In the genomic region with DNA sequence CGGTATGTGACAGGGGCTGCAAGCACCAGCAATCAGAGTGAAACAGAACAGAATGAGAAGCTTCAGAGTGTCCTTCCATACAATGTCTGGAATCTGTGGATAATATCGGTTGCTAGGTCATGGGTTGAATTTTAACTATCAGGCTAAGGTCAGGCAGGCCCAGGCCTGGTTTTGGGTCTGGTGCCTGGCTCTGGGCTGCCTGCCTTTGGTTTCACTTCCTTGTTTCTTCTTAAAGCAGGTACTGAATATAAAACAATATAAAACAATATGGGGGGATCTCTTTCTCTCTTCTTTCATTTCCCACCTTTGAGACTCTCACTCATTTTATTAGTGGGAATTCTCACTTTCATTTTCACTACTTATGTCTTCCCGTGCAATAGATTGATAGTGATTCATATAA, we compare ENCODE assay signal across 33 cellular contexts.
DNase-seq lines count a peak whose midpoint lies in the region; ATAC-seq and TF ChIP-seq lines count a peak whose summit lies in the region.
"Had no signal": no experiment of that assay in that cellular context is flagged by ENCODE, and none has a peak within 500 bp of the region (broad histone marks: within the 10 kb centered on the region; RNA-seq: fewer than 3 reads in every experiment).

No MANE protein-coding gene starts in this region.

- H3K27ac ChIP-seq in testis: no peak overlapping the region
- H3K27ac ChIP-seq: coronary artery, HL-60, right lobe of liver, SJCRH30, tibial artery had no signal

- H3K36me3 ChIP-seq in Caco-2 (ENCODE audit: control insufficient read depth, insufficient read depth, low read length): no peaks in the 10 kb centered on the region
- no peaks in the 10 kb centered on the region for H3K36me3 ChIP-seq in testis (ENCODE audit: low read depth, missing control alignments)
- H3K36me3 ChIP-seq: right lobe of liver, SJCRH30, tibial artery had no signal

- DNase-seq in Caco-2: no peak
- DNase-seq in RPMI8226: peak; percentile 5
- DNase-seq in naive B cell: peak; percentile 5
- no peak for DNase-seq in NCI-H748 treated with DMSO at 0.1 percent for 48 hours (lab: John Stamatoyannopoulos, UW)
- DNase-seq in testis: no peak
- DNase-seq: activated CD4-positive, alpha-beta T cell treated with anti-CD3 and anti-CD28 coated beads, Interleukin-2, amount 50 U/mL, for 4 hours; activated CD4-positive, CD25-positive, alpha-beta regulatory T cell; activated gamma-delta T cell treated with Interleukin-2 at 50 U/mL for 16 hours; activated T-cell treated with anti-CD3 and anti-CD28 coated beads, Interleukin-2, amount 50 U/mL, for 48 hours; caudate nucleus; effector CD8-positive, alpha-beta T cell; H7; KG1; kidney; midbrain; naive thymus-derived CD4-positive, alpha-beta T cell; NCI-H1417 treated with DMSO at 0.1 percent for 48 hours; NCI-H2081; NCI-H2227 treated with DMSO at 0.1 percent for 48 hours; NCI-H69; nucleus accumbens; right lobe of liver; SJCRH30; stimulated activated CD4-positive, alpha-beta T cell treated with anti-CD3 and anti-CD28 coated beads, Interleukin-12 subunit alpha, Interleukin-12 subunit beta, amount 100 ng/mL, for 4 hours; stimulated activated CD4-positive, alpha-beta T cell treated with anti-CD3 and anti-CD28 coated beads, Interleukin-2, amount 100 ng/mL, for 48 hours; T-cell; tibial artery had no signal

- H3K4me3 Mint-ChIP-seq in Caco-2 (ENCODE audit: unreplicated experiment): no peak overlapping the region
- H3K4me3 Mint-ChIP-seq in naive B cell: no peak overlapping the region
- H3K4me3 Mint-ChIP-seq: naive thymus-derived CD4-positive, alpha-beta T cell; T-cell had no signal

- ATAC-seq in GM21528 (IDR thresholded peaks at IDR 0.05; ENCODE audit: low FRiP score, unreplicated experiment): peak; percentile 55
- ATAC-seq in naive B cell (ENCODE audit: low read depth in 2 of 2): no peak
- ATAC-seq in GM21526 (IDR thresholded peaks at IDR 0.05; ENCODE audit: low FRiP score, unreplicated experiment): no peak
- ATAC-seq in HG03175 (IDR thresholded peaks at IDR 0.05; ENCODE audit: unreplicated experiment): no peak
- ATAC-seq: naive thymus-derived CD4-positive, alpha-beta T cell; right lobe of liver; T-cell had no signal

- 72 to 82% methylated on average over 3 of the region's 3 CpGs for WGBS in testis, 2 donors

- H3K4me1 Mint-ChIP-seq in Caco-2 (ENCODE audit: low read depth, unreplicated experiment) (no peaks in the 10 kb centered on the region), naive B cell (peaks cover 3 to 13% (median 6%) of the 10 kb centered on the region in 3 donors)
- H3K4me1 Mint-ChIP-seq: naive thymus-derived CD4-positive, alpha-beta T cell; T-cell had no signal

- TF ChIP-seq CTCF in Caco-2 (IDR thresholded peaks at IDR 0.05; ENCODE audit: insufficient read depth in 1 of 2, low read depth in 1 of 2, low read length in 1 of 2, severe bottlenecking in 1 of 2, unreplicated experiment in 1 of 2) (no peak), testis (IDR thresholded peaks at IDR 0.05) (no peak)

- CTCF ChIA-PET in Caco-2 (lab: Charles Lee): no interaction called here

- no TSS peak for BruUV-seq in Caco-2 (replicated peaks; lab: Mats Ljungman, UMichigan)

- H3K9me3 Mint-ChIP-seq in Caco-2 (ENCODE audit: unreplicated experiment): no peaks in the 10 kb centered on the region
- peaks cover 0 to 2% (median 0%) of the 10 kb centered on the region in 7 donors for H3K9me3 Mint-ChIP-seq in naive B cell

- POLR2A ChIA-PET in Caco-2 (lab: Charles Lee): interaction anchor here (0.5 kb wide), 1 partner anchor 23 kb away, joined by 4 read pairs; no protein-coding TSS in a partner anchor

- no peak for TF ChIP-seq POLR2A in testis (IDR thresholded peaks at IDR 0.05)

- no peak overlapping the region for H3K4me3 ChIP-seq in Caco-2 (ENCODE audit: low read depth, low read length)
- H3K4me3 ChIP-seq in testis: no peak overlapping the region
- H3K4me3 ChIP-seq: coronary artery, right lobe of liver, SJCRH30, tibial artery had no signal

- H3K27ac Mint-ChIP-seq in Caco-2 (ENCODE audit: unreplicated experiment): peak overlapping the region; percentile 48
- peak overlapping the region in 4 of 6 donors; percentile 30 to 75 (median 61) for H3K27ac Mint-ChIP-seq in naive B cell
- H3K27ac Mint-ChIP-seq: naive thymus-derived CD4-positive, alpha-beta T cell; progenitor cell of endocrine pancreas; T-cell had no signal

- H3K27me3 Mint-ChIP-seq in Caco-2 (ENCODE audit: insufficient read depth, unreplicated experiment): no peaks in the 10 kb centered on the region
- no peaks in the 10 kb centered on the region for H3K27me3 Mint-ChIP-seq in naive B cell
- H3K27me3 Mint-ChIP-seq: naive thymus-derived CD4-positive, alpha-beta T cell; progenitor cell of endocrine pancreas; T-cell had no signal

- no peaks in the 10 kb centered on the region for H3K4me1 ChIP-seq in Caco-2
- H3K4me1 ChIP-seq in testis: no peaks in the 10 kb centered on the region
- H3K4me1 ChIP-seq: right lobe of liver, SJCRH30, tibial artery had no signal

- no peaks in the 10 kb centered on the region for H3K27me3 ChIP-seq in Caco-2 (replicated peaks; ENCODE audit: control insufficient read depth, insufficient read depth, low read length)
- H3K27me3 ChIP-seq in testis: no peaks in the 10 kb centered on the region
- H3K27me3 ChIP-seq: right lobe of liver, SJCRH30, tibial artery had no signal

- H3K36me3 Mint-ChIP-seq in Caco-2 (ENCODE audit: insufficient read depth, unreplicated experiment) (no peaks in the 10 kb centered on the region), naive B cell (peaks cover 0 to 5% of the 10 kb centered on the region in 2 donors)
- H3K36me3 Mint-ChIP-seq: naive thymus-derived CD4-positive, alpha-beta T cell; T-cell had no signal

- H3K9me3 ChIP-seq in Caco-2 (no peaks in the 10 kb centered on the region), testis (no peaks in the 10 kb centered on the region)
- H3K9me3 ChIP-seq: right lobe of liver, SJCRH30, tibial artery had no signal

- intact Hi-C loops in Caco-2 (cut with micrococcal nuclease; ENCODE audit: unreplicated experiment) (no loop called here), testis (cut with DNase I; ENCODE audit: low total_unique reads) (no loop called here)

Comparison
In these comparisons a context has a peak if more than half of its experiments do, and no peak if none do; other contexts are left out.
1. DNase-seq: peak in RPMI8226 (single experiment) and naive B cell (single experiment); none in Caco-2 (0 of 2), NCI-H748 treated with DMSO at 0.1 percent for 48 hours (single experiment) and testis (single experiment).